19 cellular contexts compared by ENCODE assay signal in genomic region chr2:29009270-29009669, GRCh38. TPM values are rescaled to one million over a fixed set of nuclear protein-coding genes. Genes with fewer than 3 reads are reported as not detected.
DNase-seq lines count a peak whose midpoint lies in the region; ATAC-seq lines count a peak whose summit lies in the region.
"Had no signal": no experiment of that assay in that cellular context is flagged by ENCODE, and none has a peak within 500 bp of the region (broad histone marks: within the 10 kb centered on the region; RNA-seq: fewer than 3 reads in every experiment).

No MANE protein-coding gene starts in this region.

- ATAC-seq in activated CD4-positive, alpha-beta T cell treated with anti-CD3 and anti-CD28 coated beads for 36 hours = no peak
- no peak for ATAC-seq in CD4-positive, CD25-positive, alpha-beta regulatory T cell (ENCODE audit: low read depth in 2 of 2)
- no peak for ATAC-seq in activated CD8-positive, alpha-beta T cell treated with anti-CD3 and anti-CD28 coated beads, Interleukin-2, amount 10 ng/mL, durations not matched to agents 7 days and 5 days
- no peak for ATAC-seq in naive thymus-derived CD8-positive, alpha-beta T cell
- ATAC-seq: pancreas had no signal

- intact Hi-C loops in activated CD4-positive, alpha-beta T cell treated with anti-CD3 and anti-CD28 coated beads for 36 hours (cut with DNase I, micrococcal nuclease) = no loop called here
- intact Hi-C loops in activated T-helper 2 cell treated with anti-CD3 and anti-CD28 coated beads, Interferon-gamma antibody, Interleukin-2, Interleukin-4, amounts not matched to agents 10 μg/mL and 5 μg/mL and 100 μg/mL, durations not matched to agents 14 hours and 24 hours and 36 hours (cut with micrococcal nuclease) = no loop called here

- no peak overlapping the region for H3K4me3 ChIP-seq in CD4-positive, CD25-positive, alpha-beta regulatory T cell (ENCODE audit: low read depth, low read length)
- H3K4me3 ChIP-seq: pancreas, sigmoid colon had no signal

- peak overlapping the region; percentile 69 for H3K27ac Mint-ChIP-seq in activated CD4-positive, alpha-beta T cell treated with anti-CD3 and anti-CD28 coated beads for 36 hours
- H3K27ac Mint-ChIP-seq in CD4-positive, CD25-positive, alpha-beta regulatory T cell = peak overlapping the region; percentile 71 to 99 (median 99)
- H3K27ac Mint-ChIP-seq in activated CD8-positive, alpha-beta T cell treated with anti-CD3 and anti-CD28 coated beads, Interleukin-2, amount 10 ng/mL, durations not matched to agents 7 days and 5 days = peak overlapping the region; percentile 95
- H3K27ac Mint-ChIP-seq in naive thymus-derived CD8-positive, alpha-beta T cell = peak overlapping the region; percentile 98 to 100 (median 99)
- no peak overlapping the region for H3K27ac Mint-ChIP-seq in activated T-helper 2 cell treated with anti-CD3 and anti-CD28 coated beads, Interferon-gamma antibody, Interleukin-2, Interleukin-4, amounts not matched to agents 10 μg/mL and 5 μg/mL and 100 μg/mL, durations not matched to agents 14 hours and 24 hours and 36 hours

- H3K36me3 ChIP-seq in CD4-positive, CD25-positive, alpha-beta regulatory T cell (ENCODE audit: control insufficient read depth, insufficient read depth, low read length) = no peaks in the 10 kb centered on the region
- H3K36me3 ChIP-seq: BE2C, pancreas, sigmoid colon had no signal

- H3K4me3 Mint-ChIP-seq in activated CD4-positive, alpha-beta T cell treated with anti-CD3 and anti-CD28 coated beads for 36 hours = no peak overlapping the region
- peak overlapping the region in 1 of 4 donors; percentile 25 for H3K4me3 Mint-ChIP-seq in CD4-positive, CD25-positive, alpha-beta regulatory T cell
- peak overlapping the region; percentile 87 for H3K4me3 Mint-ChIP-seq in activated CD8-positive, alpha-beta T cell treated with anti-CD3 and anti-CD28 coated beads, Interleukin-2, amount 10 ng/mL, durations not matched to agents 7 days and 5 days
- H3K4me3 Mint-ChIP-seq in naive thymus-derived CD8-positive, alpha-beta T cell = peak overlapping the region in 8 of 10 donors; percentile 36 to 92 (median 86)
- no peak overlapping the region for H3K4me3 Mint-ChIP-seq in activated T-helper 2 cell treated with anti-CD3 and anti-CD28 coated beads, Interferon-gamma antibody, Interleukin-2, Interleukin-4, amounts not matched to agents 10 μg/mL and 5 μg/mL and 100 μg/mL, durations not matched to agents 14 hours and 24 hours and 36 hours (ENCODE audit: low read depth)

- no peaks in the 10 kb centered on the region for H3K27me3 ChIP-seq in CD4-positive, CD25-positive, alpha-beta regulatory T cell (ENCODE audit: control insufficient read depth, insufficient read depth, low read length)
- H3K27me3 ChIP-seq: BE2C, pancreas, sigmoid colon had no signal

- peaks cover 55% of the 10 kb centered on the region for H3K4me1 Mint-ChIP-seq in activated CD4-positive, alpha-beta T cell treated with anti-CD3 and anti-CD28 coated beads for 36 hours
- H3K4me1 Mint-ChIP-seq in CD4-positive, CD25-positive, alpha-beta regulatory T cell = peaks cover 12 to 56% (median 31%) of the 10 kb centered on the region in 4 donors
- H3K4me1 Mint-ChIP-seq in activated CD8-positive, alpha-beta T cell treated with anti-CD3 and anti-CD28 coated beads, Interleukin-2, amount 10 ng/mL, durations not matched to agents 7 days and 5 days (ENCODE audit: low read depth) = peaks cover 57% of the 10 kb centered on the region
- H3K4me1 Mint-ChIP-seq in naive thymus-derived CD8-positive, alpha-beta T cell = peaks cover 31 to 57% (median 56%) of the 10 kb centered on the region in 4 donors
- H3K4me1 Mint-ChIP-seq in activated T-helper 2 cell treated with anti-CD3 and anti-CD28 coated beads, Interferon-gamma antibody, Interleukin-2, Interleukin-4, amounts not matched to agents 10 μg/mL and 5 μg/mL and 100 μg/mL, durations not matched to agents 14 hours and 24 hours and 36 hours (ENCODE audit: low read depth) = peaks cover 42% of the 10 kb centered on the region

- H3K9me3 Mint-ChIP-seq in activated CD4-positive, alpha-beta T cell treated with anti-CD3 and anti-CD28 coated beads for 36 hours (ENCODE audit: low read depth) = no peaks in the 10 kb centered on the region
- H3K9me3 Mint-ChIP-seq in CD4-positive, CD25-positive, alpha-beta regulatory T cell = no peaks in the 10 kb centered on the region
- H3K9me3 Mint-ChIP-seq in activated CD8-positive, alpha-beta T cell treated with anti-CD3 and anti-CD28 coated beads, Interleukin-2, amount 10 ng/mL, durations not matched to agents 7 days and 5 days (ENCODE audit: insufficient read depth) = no peaks in the 10 kb centered on the region
- H3K9me3 Mint-ChIP-seq in naive thymus-derived CD8-positive, alpha-beta T cell = no peaks in the 10 kb centered on the region
- no peaks in the 10 kb centered on the region for H3K9me3 Mint-ChIP-seq in activated T-helper 2 cell treated with anti-CD3 and anti-CD28 coated beads, Interferon-gamma antibody, Interleukin-2, Interleukin-4, amounts not matched to agents 10 μg/mL and 5 μg/mL and 100 μg/mL, durations not matched to agents 14 hours and 24 hours and 36 hours

- H3K27ac ChIP-seq in CD4-positive, CD25-positive, alpha-beta regulatory T cell (ENCODE audit: insufficient read depth, low read length, poor library complexity, severe bottlenecking) = peak overlapping the region; percentile 93
- H3K27ac ChIP-seq: pancreas, sigmoid colon had no signal

- no peaks in the 10 kb centered on the region for H3K27me3 Mint-ChIP-seq in activated CD4-positive, alpha-beta T cell treated with anti-CD3 and anti-CD28 coated beads for 36 hours
- peaks cover 6% of the 10 kb centered on the region for H3K27me3 Mint-ChIP-seq in CD4-positive, CD25-positive, alpha-beta regulatory T cell
- H3K27me3 Mint-ChIP-seq in activated CD8-positive, alpha-beta T cell treated with anti-CD3 and anti-CD28 coated beads, Interleukin-2, amount 10 ng/mL, durations not matched to agents 7 days and 5 days (ENCODE audit: low read depth) = no peaks in the 10 kb centered on the region
- H3K27me3 Mint-ChIP-seq in naive thymus-derived CD8-positive, alpha-beta T cell = no peaks in the 10 kb centered on the region
- no peaks in the 10 kb centered on the region for H3K27me3 Mint-ChIP-seq in activated T-helper 2 cell treated with anti-CD3 and anti-CD28 coated beads, Interferon-gamma antibody, Interleukin-2, Interleukin-4, amounts not matched to agents 10 μg/mL and 5 μg/mL and 100 μg/mL, durations not matched to agents 14 hours and 24 hours and 36 hours (ENCODE audit: low read depth)

- CTCF ChIA-PET in activated CD4-positive, alpha-beta T cell treated with anti-CD3 and anti-CD28 coated beads for 36 hours (lab: Charles Lee) = interaction anchor here (0.7 kb wide), 1 partner anchor 1640 kb away, joined by 3 read pairs; no protein-coding TSS in a partner anchor
- CTCF ChIA-PET in activated CD8-positive, alpha-beta T cell treated with anti-CD3 and anti-CD28 coated beads, Interleukin-2, amount 10 ng/mL, durations not matched to agents 7 days and 5 days (lab: Charles Lee) = interaction anchor here (3.4 to 5.0 kb wide), 2 partner anchors 8 to 50 kb away, joined by 18 to 25 read pairs; no protein-coding TSS in a partner anchor

- no peaks in the 10 kb centered on the region for H3K9me3 ChIP-seq in CD4-positive, CD25-positive, alpha-beta regulatory T cell (ENCODE audit: control insufficient read depth in 2 of 2, low read length in 2 of 2)
- H3K9me3 ChIP-seq: BE2C, pancreas, sigmoid colon had no signal

- H3K4me1 ChIP-seq in CD4-positive, CD25-positive, alpha-beta regulatory T cell (ENCODE audit: control insufficient read depth, insufficient read depth, low read length, poor library complexity, severe bottlenecking) = peaks cover 53% of the 10 kb centered on the region

- H3K36me3 Mint-ChIP-seq in activated CD4-positive, alpha-beta T cell treated with anti-CD3 and anti-CD28 coated beads for 36 hours (ENCODE audit: low read depth) = no peaks in the 10 kb centered on the region
- H3K36me3 Mint-ChIP-seq in CD4-positive, CD25-positive, alpha-beta regulatory T cell = no peaks in the 10 kb centered on the region
- H3K36me3 Mint-ChIP-seq in activated CD8-positive, alpha-beta T cell treated with anti-CD3 and anti-CD28 coated beads, Interleukin-2, amount 10 ng/mL, durations not matched to agents 7 days and 5 days (ENCODE audit: low read depth) = no peaks in the 10 kb centered on the region
- H3K36me3 Mint-ChIP-seq in naive thymus-derived CD8-positive, alpha-beta T cell = no peaks in the 10 kb centered on the region
- no peaks in the 10 kb centered on the region for H3K36me3 Mint-ChIP-seq in activated T-helper 2 cell treated with anti-CD3 and anti-CD28 coated beads, Interferon-gamma antibody, Interleukin-2, Interleukin-4, amounts not matched to agents 10 μg/mL and 5 μg/mL and 100 μg/mL, durations not matched to agents 14 hours and 24 hours and 36 hours (ENCODE audit: low read depth)

- POLR2A ChIA-PET in activated CD4-positive, alpha-beta T cell treated with anti-CD3 and anti-CD28 coated beads for 36 hours (lab: Charles Lee) = no interaction called here
- POLR2A ChIA-PET in activated CD8-positive, alpha-beta T cell treated with anti-CD3 and anti-CD28 coated beads, Interleukin-2, amount 10 ng/mL, durations not matched to agents 7 days and 5 days (lab: Charles Lee) = interaction anchor here (1.4 kb wide), 1 partner anchor 16 kb away, joined by 4 read pairs; no protein-coding TSS in a partner anchor
- POLR2A ChIA-PET in naive thymus-derived CD8-positive, alpha-beta T cell (lab: Charles Lee) = interaction anchor here (3.5 to 6.5 kb wide), 2 partner anchors 8 to 107 kb away, joined by 17 to 62 read pairs; partner anchors contain the start of gene CLIP4

- DNase-seq in activated CD4-positive, alpha-beta T cell treated with anti-CD3 and anti-CD28 coated beads for 36 hours = no peak
- no peak for DNase-seq in activated CD4-positive, alpha-beta T cell treated with anti-CD3 and anti-CD28 coated beads for 48 hours
- DNase-seq in CD4-positive, CD25-positive, alpha-beta regulatory T cell = no peak
- peak; percentile 30 for DNase-seq in activated CD8-positive, alpha-beta T cell treated with anti-CD3 and anti-CD28 coated beads, Interleukin-2, amount 10 ng/mL, durations not matched to agents 7 days and 5 days
- peak in 1 of 10 donors; percentile 10 for DNase-seq in naive thymus-derived CD8-positive, alpha-beta T cell
- DNase-seq in activated T-helper 2 cell treated with anti-CD3 and anti-CD28 coated beads, Interferon-gamma antibody, Interleukin-2, Interleukin-4, amounts not matched to agents 10 μg/mL and 5 μg/mL and 100 μg/mL, durations not matched to agents 14 hours and 24 hours and 36 hours (ENCODE audit: low spot score) = no peak
- no peak for DNase-seq in SKM-1 treated with dmso at 0.1 percent for 144 hours (lab: John Stamatoyannopoulos, UW; ENCODE audit: unreplicated experiment)
- no peak for DNase-seq in effector CD4-positive, alpha-beta T cell
- DNase-seq: activated effector memory CD4-positive, alpha-beta T cell treated with Interleukin-2 at 50 U/mL for 16 hours; BE2C; DMS 273 treated with DMSO at 0.1 percent for 48 hours; glutamatergic neuron; H7; NCI-H1092 treated with DMSO at 0.1 percent for 48 hours; NCI-H2081 treated with DMSO at 0.1 percent for 48 hours; pancreas; sigmoid colon had no signal

RNA-seq across cellular contexts. Expression of gene TOGARAM2, which starts 28.2 kb away (rescaled TPM):
- 1 to 10 TPM; 2.7 to 3.3 TPM for total RNA-seq in activated CD4-positive, alpha-beta T cell treated with anti-CD3 and anti-CD28 coated beads for 36 hours
- total RNA-seq in CD4-positive, CD25-positive, alpha-beta regulatory T cell = 9.3 TPM
- 1 to 10 TPM in 3 of 4 donors, not detected in 1; 1.5 to 2.4 (median 1.7) TPM for polyA plus RNA-seq in CD4-positive, CD25-positive, alpha-beta regulatory T cell
- total RNA-seq in activated CD8-positive, alpha-beta T cell treated with anti-CD3 and anti-CD28 coated beads, Interleukin-2, amount 10 ng/mL, durations not matched to agents 7 days and 5 days = 10 to 100 TPM; 10.0 to 10.5 TPM
- total RNA-seq in naive thymus-derived CD8-positive, alpha-beta T cell = under 1 TPM; 0.47 to 0.75 TPM
- polyA plus RNA-seq in naive thymus-derived CD8-positive, alpha-beta T cell = 1 to 10 TPM in 1 of 3 donors, under 1 TPM in 1, not detected in 1; 0.32 to 1.9 TPM
- total RNA-seq in activated T-helper 2 cell treated with anti-CD3 and anti-CD28 coated beads, Interferon-gamma antibody, Interleukin-2, Interleukin-4, amounts not matched to agents 10 μg/mL and 5 μg/mL and 100 μg/mL, durations not matched to agents 14 hours and 24 hours and 36 hours = 3.0 and 4.0 TPM in 2 replicates
- total RNA-seq: NCI-H460, RPMI7951 had no signal

Comparison
In these comparisons a context has a peak if more than half of its experiments do, and no peak if none do; other contexts are left out.
1. H3K4me3 Mint-ChIP-seq: peak in activated CD8-positive, alpha-beta T cell treated with anti-CD3 and anti-CD28 coated beads, Interleukin-2, amount 10 ng/mL, durations not matched to agents 7 days and 5 days (single experiment) and naive thymus-derived CD8-positive, alpha-beta T cell (8 of 10); none in activated CD4-positive, alpha-beta T cell treated with anti-CD3 and anti-CD28 coated beads for 36 hours (single experiment) and activated T-helper 2 cell treated with anti-CD3 and anti-CD28 coated beads, Interferon-gamma antibody, Interleukin-2, Interleukin-4, amounts not matched to agents 10 μg/mL and 5 μg/mL and 100 μg/mL, durations not matched to agents 14 hours and 24 hours and 36 hours (single experiment).